In the genomic region with DNA sequence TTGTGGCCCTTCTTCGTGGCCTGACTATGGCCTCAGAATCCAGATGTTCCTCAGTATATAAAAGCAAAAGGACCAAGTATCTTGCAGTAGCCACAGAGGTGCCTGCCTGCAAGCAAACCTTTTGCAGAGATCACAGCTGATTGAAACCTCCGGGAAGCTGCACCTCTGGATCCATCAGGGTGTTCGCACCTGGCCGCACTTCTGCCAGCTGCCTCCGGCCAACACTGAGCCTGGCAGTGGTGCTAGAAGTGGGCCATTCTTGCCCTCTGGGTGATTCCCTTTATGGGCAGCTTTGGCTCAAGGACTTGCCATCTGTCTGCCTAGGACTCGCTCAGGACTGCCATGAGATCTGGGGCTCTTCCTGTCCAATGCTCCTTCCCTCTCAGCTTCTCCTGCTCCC, we compare ENCODE assay signal across 22 cellular contexts.
DNase-seq lines count a peak whose midpoint lies in the region; ATAC-seq and TF ChIP-seq lines count a peak whose summit lies in the region.
"Had no signal": no experiment of that assay in that cellular context is flagged by ENCODE, and none has a peak within 500 bp of the region (broad histone marks: within the 10 kb centered on the region; RNA-seq: fewer than 3 reads in every experiment).

No MANE protein-coding gene starts in this region.

- H3K27ac ChIP-seq in H9 (ENCODE audit: insufficient read length, low read depth, low read length) = no peak overlapping the region
- no peak overlapping the region for H3K27ac ChIP-seq in endodermal cell (ENCODE audit: low read depth, low read length)
- no peak overlapping the region for H3K27ac ChIP-seq in mesenchymal stem cell (ENCODE audit: low read length, poor library complexity, severe bottlenecking)
- H3K27ac ChIP-seq in stomach smooth muscle (ENCODE audit: low read length) = peak overlapping the region; percentile 80
- H3K27ac ChIP-seq in Karpas-422 (ENCODE audit: low read length) = no peak overlapping the region
- H3K27ac ChIP-seq: BLaER1 treated with 17β-estradiol and CSF1 and Interleukin-3, amounts not matched to agents 10 nM and 100 nM; SJCRH30 had no signal

- H3K4me1 Mint-ChIP-seq in H9 (peaks cover 0 to 16% of the 10 kb centered on the region in 2 experiments; a peak in 2 of 4 replicates), endodermal cell (no peaks in the 10 kb centered on the region), T-cell (no peaks in the 10 kb centered on the region)
- H3K4me1 Mint-ChIP-seq: CD4-positive, alpha-beta memory T cell had no signal

- H3K4me2 ChIP-seq in H9 (ENCODE audit: insufficient read depth, insufficient read length, low read length) (no peak overlapping the region), mesenchymal stem cell (ENCODE audit: low read length, poor library complexity, severe bottlenecking) (no peak overlapping the region), Karpas-422 (ENCODE audit: low read depth, low read length, poor library complexity, severe bottlenecking) (no peak overlapping the region)

- no peaks in the 10 kb centered on the region for H3K9me3 ChIP-seq in H9 (ENCODE audit: control insufficient read depth, low read depth, low read length)
- H3K9me3 ChIP-seq in endodermal cell (ENCODE audit: control insufficient read depth, low read length) = no peaks in the 10 kb centered on the region
- H3K9me3 ChIP-seq in mesenchymal stem cell (ENCODE audit: control insufficient read depth, low read length) = no peaks in the 10 kb centered on the region
- H3K9me3 ChIP-seq in stomach smooth muscle (ENCODE audit: control insufficient read depth in 2 of 2, low read length in 2 of 2) = no peaks in the 10 kb centered on the region
- no peaks in the 10 kb centered on the region for H3K9me3 ChIP-seq in Karpas-422 (ENCODE audit: low read length)
- H3K9me3 ChIP-seq: BLaER1 treated with 17β-estradiol and CSF1 and Interleukin-3, amounts not matched to agents 10 nM and 100 nM; SJCRH30 had no signal

- H4K91ac ChIP-seq in H9 (ENCODE audit: insufficient read length, low read depth, low read length) (no peak overlapping the region), mesenchymal stem cell (ENCODE audit: low read length) (peak overlapping the region; percentile 66)

- H2BK15ac ChIP-seq in H9 (ENCODE audit: low read depth, low read length) (no peak overlapping the region), mesenchymal stem cell (ENCODE audit: low read depth, poor library complexity, severe bottlenecking) (peak overlapping the region; percentile 37)

- H4K8ac ChIP-seq in H9 (replicated peaks; ENCODE audit: insufficient read length, low read depth, low read length) = no peak overlapping the region
- H4K8ac ChIP-seq in mesenchymal stem cell (ENCODE audit: low read length) = no peak overlapping the region

- H3K9ac ChIP-seq in H9 (ENCODE audit: extremely low read depth, insufficient read length, low read length) (no peak overlapping the region), endodermal cell (ENCODE audit: extremely low read depth, low read length, poor library complexity, severe bottlenecking) (no peak overlapping the region), mesenchymal stem cell (ENCODE audit: low read length) (no peak overlapping the region), stomach smooth muscle (ENCODE audit: low read length in 2 of 2) (no peak overlapping the region), Karpas-422 (ENCODE audit: low read length) (no peak overlapping the region)
- H3K9ac ChIP-seq: BLaER1 treated with 17β-estradiol and CSF1 and Interleukin-3, amounts not matched to agents 10 nM and 100 nM had no signal

- no peak for ATAC-seq in T-cell (replicated peaks in 1 of 4)
- ATAC-seq: HCT116, K562 had no signal

- H3K27me3 Mint-ChIP-seq in H9 (ENCODE audit: low read depth) (peaks cover 23% of the 10 kb centered on the region), endodermal cell (ENCODE audit: insufficient read depth) (peaks cover 9% of the 10 kb centered on the region), T-cell (peaks cover 4 to 22% of the 10 kb centered on the region in 2 donors)

- H3K27me3 ChIP-seq in H9 (ENCODE audit: insufficient read depth, low read length) = no peaks in the 10 kb centered on the region; the same call in 1 of the 2 replicates
- no peaks in the 10 kb centered on the region for H3K27me3 ChIP-seq in endodermal cell (ENCODE audit: control insufficient read depth, insufficient read depth, low read length, poor library complexity, severe bottlenecking)
- no peaks in the 10 kb centered on the region for H3K27me3 ChIP-seq in mesenchymal stem cell (ENCODE audit: control insufficient read depth in 1 of 2, insufficient read depth in 1 of 2, low read length in 2 of 2)
- no peaks in the 10 kb centered on the region for H3K27me3 ChIP-seq in stomach smooth muscle (ENCODE audit: control insufficient read depth in 1 of 2, insufficient read depth in 2 of 2, low read length in 2 of 2)
- H3K27me3 ChIP-seq in Karpas-422 (ENCODE audit: low read length) = no peaks in the 10 kb centered on the region
- H3K27me3 ChIP-seq: BLaER1 treated with 17β-estradiol and CSF1 and Interleukin-3, amounts not matched to agents 10 nM and 100 nM; SJCRH30 had no signal

- no peak overlapping the region for H3K18ac ChIP-seq in H9 (ENCODE audit: insufficient read length, low read depth, low read length)
- peak overlapping the region; percentile 14 to 52 for H3K18ac ChIP-seq in mesenchymal stem cell (ENCODE audit: low read depth in 1 of 2, low read length in 2 of 2)

- H3K23ac ChIP-seq in H9 (ENCODE audit: insufficient read length, low read depth, low read length) (no peak overlapping the region), mesenchymal stem cell (ENCODE audit: low read length in 2 of 2) (no peak overlapping the region)

- H3K79me1 ChIP-seq in H9 (ENCODE audit: insufficient read depth, low read depth, low read length, poor library complexity, severe bottlenecking) (no peaks in the 10 kb centered on the region), mesenchymal stem cell (replicated peaks; ENCODE audit: low read length, poor library complexity, severe bottlenecking) (no peaks in the 10 kb centered on the region)

- no peaks in the 10 kb centered on the region for H3K36me3 ChIP-seq in endodermal cell (ENCODE audit: control insufficient read depth, insufficient read depth, low read length)
- H3K36me3 ChIP-seq in mesenchymal stem cell (ENCODE audit: control insufficient read depth in 1 of 2, insufficient read depth in 2 of 2, low read depth in 1 of 2, low read length in 2 of 2) = no peaks in the 10 kb centered on the region
- H3K36me3 ChIP-seq in stomach smooth muscle (ENCODE audit: control insufficient read depth in 2 of 2, insufficient read depth in 2 of 2, low read length in 2 of 2) = no peaks in the 10 kb centered on the region
- H3K36me3 ChIP-seq in Karpas-422 (ENCODE audit: insufficient read depth, low read length) = no peaks in the 10 kb centered on the region
- H3K36me3 ChIP-seq: BLaER1 treated with 17β-estradiol and CSF1 and Interleukin-3, amounts not matched to agents 10 nM and 100 nM; SJCRH30 had no signal

- no peak overlapping the region for H2AFZ ChIP-seq in H9 (ENCODE audit: low read length)
- no peak overlapping the region for H2AFZ ChIP-seq in mesenchymal stem cell (ENCODE audit: low read depth, low read length)
- no peak overlapping the region for H2AFZ ChIP-seq in Karpas-422 (ENCODE audit: low read length)

- no peak overlapping the region for H3K14ac ChIP-seq in H9 (ENCODE audit: insufficient read depth, low read length)
- no peak overlapping the region for H3K14ac ChIP-seq in mesenchymal stem cell (ENCODE audit: low read length in 2 of 2)

- H3K4ac ChIP-seq in H9 (ENCODE audit: low read depth, low read length) = no peak overlapping the region
- peak overlapping the region in 1 of 2 experiments; percentile 2 for H3K4ac ChIP-seq in mesenchymal stem cell (ENCODE audit: low read depth in 1 of 2, low read length in 2 of 2)

- H3K4me3 Mint-ChIP-seq in H9 = no peak overlapping the region
- H3K4me3 Mint-ChIP-seq in endodermal cell = no peak overlapping the region
- no peak overlapping the region for H3K4me3 Mint-ChIP-seq in T-cell
- H3K4me3 Mint-ChIP-seq: CD4-positive, alpha-beta memory T cell had no signal

- H3K9me2 ChIP-seq in Karpas-422 (replicated peaks; ENCODE audit: insufficient read depth, low read length) = no peaks in the 10 kb centered on the region

- POLR2A ChIA-PET in T-cell (lab: Charles Lee) = no interaction called here

- H2BK120ac ChIP-seq in H9 (ENCODE audit: low read depth, low read length, poor library complexity, severe bottlenecking) (no peak overlapping the region), mesenchymal stem cell (ENCODE audit: low read depth, low read length) (peak overlapping the region; percentile 45)

- H3K9me3 Mint-ChIP-seq in H9 (no peaks in the 10 kb centered on the region), endodermal cell (no peaks in the 10 kb centered on the region), T-cell (no peaks in the 10 kb centered on the region)
- H3K9me3 Mint-ChIP-seq: CD4-positive, alpha-beta memory T cell had no signal

- TF ChIP-seq CTCF in H9 (conservative IDR thresholded peaks at IDR 0.05) (no peak), endodermal cell (conservative IDR thresholded peaks at IDR 0.05) (no peak)

- H3K4me3 ChIP-seq in endodermal cell (ENCODE audit: low read length) (no peak overlapping the region), mesenchymal stem cell (ENCODE audit: insufficient read depth in 1 of 2, low read depth in 1 of 2, low read length in 2 of 2) (no peak overlapping the region), stomach smooth muscle (ENCODE audit: low read length in 2 of 2) (no peak overlapping the region), Karpas-422 (ENCODE audit: low read length) (no peak overlapping the region)
- H3K4me3 ChIP-seq: BLaER1 treated with 17β-estradiol and CSF1 and Interleukin-3, amounts not matched to agents 10 nM and 100 nM; K562; SJCRH30 had no signal

- H3T11ph ChIP-seq in H9 (ENCODE audit: low read length) = no peak overlapping the region

- no peaks in the 10 kb centered on the region; the same call in 1 of the 2 replicates for H3K4me1 ChIP-seq in H9 (ENCODE audit: insufficient read depth, low read length)
- no peaks in the 10 kb centered on the region for H3K4me1 ChIP-seq in endodermal cell (ENCODE audit: control insufficient read depth, insufficient read depth, low read length)
- peaks cover 14% of the 10 kb centered on the region for H3K4me1 ChIP-seq in mesenchymal stem cell (ENCODE audit: control insufficient read depth, insufficient read depth, low read depth, low read length)
- peaks cover 36% of the 10 kb centered on the region for H3K4me1 ChIP-seq in stomach smooth muscle (ENCODE audit: control insufficient read depth, insufficient read depth, low read length)
- no peaks in the 10 kb centered on the region for H3K4me1 ChIP-seq in Karpas-422 (ENCODE audit: low read length)

- no peak overlapping the region for H3K56ac ChIP-seq in H9 (ENCODE audit: insufficient read length, low read depth, low read length)

- H3K79me2 ChIP-seq in H9 (ENCODE audit: insufficient read depth, low read length) (no peaks in the 10 kb centered on the region), Karpas-422 (ENCODE audit: low read length) (no peaks in the 10 kb centered on the region)

- H3K36me3 Mint-ChIP-seq in H9 (ENCODE audit: insufficient read depth in 1 of 3, low read depth in 3 of 3) (no peaks in the 10 kb centered on the region), endodermal cell (ENCODE audit: low read depth) (no peaks in the 10 kb centered on the region), T-cell (no peaks in the 10 kb centered on the region)
- H3K36me3 Mint-ChIP-seq: CD4-positive, alpha-beta memory T cell had no signal

- no peak overlapping the region for H3K27ac Mint-ChIP-seq in H9
- no peak overlapping the region for H3K27ac Mint-ChIP-seq in endodermal cell
- H3K27ac Mint-ChIP-seq in T-cell = no peak overlapping the region
- H3K27ac Mint-ChIP-seq: CD4-positive, alpha-beta memory T cell had no signal

- H2BK12ac ChIP-seq in H9 (ENCODE audit: insufficient read length, low read depth, low read length) (no peak overlapping the region), mesenchymal stem cell (ENCODE audit: low read length in 2 of 2) (peak overlapping the region; percentile 19 to 72)

- H3K23me2 ChIP-seq in H9 (ENCODE audit: insufficient read length, low read depth, low read length, poor library complexity, severe bottlenecking) = no peaks in the 10 kb centered on the region

- H2BK5ac ChIP-seq in H9 (ENCODE audit: insufficient read length, low read length) = no peak overlapping the region
- H2BK5ac ChIP-seq in mesenchymal stem cell (ENCODE audit: low read depth, low read length, poor library complexity, severe bottlenecking) = no peak overlapping the region

- no CpG with 5 or more reads among the region's 6 CpGs for WGBS in H9 (ENCODE audit: extremely low coverage, insufficient read length, low lambda C conversion rate)
- WGBS in endodermal cell (ENCODE audit: insufficient coverage in 1 of 2, insufficient read length in 1 of 2), 2 experiments = 95 to 100% methylated on average over 5 to 6 of the region's 6 CpGs
- WGBS in mesenchymal stem cell = 93% methylated on average over 6 of the region's 6 CpGs

- CTCF ChIA-PET in T-cell (lab: Charles Lee) = no interaction called here

- DNase-seq in H9 = peak; percentile 15
- peak; percentile 14 for DNase-seq in endodermal cell
- no peak for DNase-seq in mesenchymal stem cell
- DNase-seq in Karpas-422 = no peak
- no peak for DNase-seq in NCI-H146 (lab: John Stamatoyannopoulos, UW)
- no peak for DNase-seq in T-cell
- DNase-seq: CD4-positive, alpha-beta memory T cell; DMS153; GOT3; MM.1S; NCI-H1048; NCI-H1436 treated with DMSO at 0.1 percent for 48 hours; NCI-H2029 treated with DMSO at 0.1 percent for 48 hours; NCI-H2171; NCI-H345; NCI-H774; NK-92 treated with Interleukin-12 subunit alpha and Interleukin-12 subunit beta, amount 100 ng/mL, for 24 hours; SJCRH30 had no signal

- H2BK20ac ChIP-seq in H9 (ENCODE audit: low read depth, low read length, poor library complexity, severe bottlenecking) = no peak overlapping the region

- H4K20me1 ChIP-seq in H9 (ENCODE audit: control insufficient read depth, insufficient read depth, insufficient read length) (no peaks in the 10 kb centered on the region), Karpas-422 (ENCODE audit: insufficient read depth, low read depth, low read length) (no peaks in the 10 kb centered on the region)
- H4K20me1 ChIP-seq: BLaER1 treated with 17β-estradiol and CSF1 and Interleukin-3, amounts not matched to agents 10 nM and 100 nM had no signal

- H2AK5ac ChIP-seq in H9 (ENCODE audit: insufficient read length, low read length) (no peak overlapping the region), mesenchymal stem cell (ENCODE audit: low read length, severe bottlenecking) (no peak overlapping the region)

- no peak overlapping the region for H4K5ac ChIP-seq in H9 (ENCODE audit: insufficient read length, low read depth, low read length)

Comparison
In these comparisons a context has a peak if more than half of its experiments do, and no peak if none do; other contexts are left out.
1. DNase-seq: peak in H9 (single experiment) and endodermal cell (single experiment); none in mesenchymal stem cell (single experiment), Karpas-422 (single experiment), NCI-H146 (single experiment) and T-cell (0 of 34).